Comparison of ENCODE assay signal across 19 cellular contexts in the genomic region with DNA sequence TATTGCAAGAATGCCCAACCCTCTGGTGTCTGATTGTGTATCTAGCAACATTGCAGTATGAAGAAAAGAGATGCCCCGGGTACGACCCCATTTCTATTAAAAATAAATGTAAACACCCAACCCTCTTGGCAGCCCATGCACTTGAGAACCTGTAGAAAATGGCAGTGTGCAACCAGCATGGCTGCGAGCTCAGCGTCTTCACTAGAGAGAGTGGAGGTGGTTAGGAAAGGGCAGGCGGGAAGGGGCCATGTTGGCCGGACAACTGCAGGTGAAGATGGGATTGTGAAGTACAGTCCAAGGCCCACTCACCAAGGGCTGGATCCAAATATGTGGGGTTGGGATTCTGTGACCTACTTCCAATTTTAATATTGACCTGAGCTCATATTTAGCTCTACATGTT. TPM values are rescaled to one million over a fixed set of nuclear protein-coding genes. Genes with fewer than 3 reads are reported as not detected.
A peak's percentile ranks its signal among the peaks of the same experiment; 100 is the strongest.
DNase-seq lines count a peak whose midpoint lies in the region; ATAC-seq and TF ChIP-seq lines count a peak whose summit lies in the region.
"Had no signal": no experiment of that assay in that cellular context is flagged by ENCODE, and none has a peak within 500 bp of the region (broad histone marks: within the 10 kb centered on the region; RNA-seq: fewer than 3 reads in every experiment).

No MANE protein-coding gene starts in this region.

- no peak for TF ChIP-seq POLR2A in esophagus muscularis mucosa (IDR thresholded peaks at IDR 0.05; ENCODE audit: low read depth)

- H3K9me3 ChIP-seq in esophagus muscularis mucosa (no peaks in the 10 kb centered on the region), neuronal stem cell (replicated peaks in 1 of 2; ENCODE audit: control insufficient read depth in 2 of 2, insufficient read depth in 1 of 2, low read depth in 1 of 2, low read length in 2 of 2) (no peaks in the 10 kb centered on the region)
- H3K9me3 ChIP-seq: A549, Caco-2 had no signal

- no peaks in the 10 kb centered on the region for H3K9me2 ChIP-seq in GM23338 (ENCODE audit: insufficient read depth)

- H4K91ac ChIP-seq in neuronal stem cell (ENCODE audit: low read depth, low read length, poor library complexity): no peak overlapping the region

- H3K4me1 ChIP-seq in GM23338 (ENCODE audit: insufficient read depth) (no peaks in the 10 kb centered on the region), esophagus muscularis mucosa (peaks cover 23 to 62% (median 49%) of the 10 kb centered on the region in 4 donors), neuronal stem cell (ENCODE audit: control insufficient read depth in 2 of 2, insufficient read depth in 1 of 2, low read depth in 1 of 2, low read length in 2 of 2) (peaks cover 0 to 2% of the 10 kb centered on the region in 2 donors)

- no peaks in the 10 kb centered on the region for H3F3A ChIP-seq in GM23338 (replicated peaks; ENCODE audit: low read depth)

- no peak overlapping the region for H3K4me3 Mint-ChIP-seq in GM23338
- no peak overlapping the region for H3K4me3 Mint-ChIP-seq in activated CD4-positive, alpha-beta T cell treated with anti-CD3 and anti-CD28 coated beads, Interleukin-2, amount 10 ng/mL, durations not matched to agents 7 days and 5 days
- H3K4me3 Mint-ChIP-seq: B cell; CD4-positive, alpha-beta T cell; CD8-positive, alpha-beta T cell had no signal

- H2BK12ac ChIP-seq in neuronal stem cell (ENCODE audit: low read length): no peak overlapping the region

- no peak overlapping the region for H3K4me2 ChIP-seq in GM23338
- no peak overlapping the region for H3K4me2 ChIP-seq in neuronal stem cell (ENCODE audit: insufficient read depth, low read length, poor library complexity, severe bottlenecking)
- H3K4me2 ChIP-seq: A549; BLaER1 treated with 17β-estradiol and CSF1 and Interleukin-3, amounts not matched to agents 10 nM and 100 nM had no signal

- H3K27me3 Mint-ChIP-seq in GM23338 (ENCODE audit: insufficient read depth, low read depth, poor library complexity): peaks cover 8% of the 10 kb centered on the region
- H3K27me3 Mint-ChIP-seq in activated CD4-positive, alpha-beta T cell treated with anti-CD3 and anti-CD28 coated beads, Interleukin-2, amount 10 ng/mL, durations not matched to agents 7 days and 5 days: no peaks in the 10 kb centered on the region
- H3K27me3 Mint-ChIP-seq: B cell; CD4-positive, alpha-beta T cell had no signal

- H2BK120ac ChIP-seq in neuronal stem cell (ENCODE audit: low read depth, low read length): no peak overlapping the region

- H4K8ac ChIP-seq in neuronal stem cell (ENCODE audit: low read depth, low read length): no peak overlapping the region

- 0 out of 2 replicates have a peak overlapping the region, but pooled peaks have one; percentile 30 for H3K27ac ChIP-seq in GM23338 (ENCODE audit: low read depth)
- H3K27ac ChIP-seq in esophagus muscularis mucosa (replicated peaks in 1 of 4): peak overlapping the region; percentile 84 to 90 (median 89)
- no peak overlapping the region for H3K27ac ChIP-seq in neuronal stem cell (replicated peaks; ENCODE audit: low read length)
- H3K27ac ChIP-seq: BLaER1 treated with 17β-estradiol and CSF1 and Interleukin-3, amounts not matched to agents 10 nM and 100 nM; C4-2B had no signal

- no peak overlapping the region; the same call in 1 of the 2 replicates for H3K27ac Mint-ChIP-seq in GM23338
- H3K27ac Mint-ChIP-seq in activated CD4-positive, alpha-beta T cell treated with anti-CD3 and anti-CD28 coated beads, Interleukin-2, amount 10 ng/mL, durations not matched to agents 7 days and 5 days: no peak overlapping the region
- H3K27ac Mint-ChIP-seq: B cell; CD4-positive, alpha-beta T cell; CD8-positive, alpha-beta T cell had no signal

- WGBS in esophagus muscularis mucosa: 87% methylated on average over 6 of the region's 6 CpGs
- WGBS in neuronal stem cell (ENCODE audit: extremely low coverage in 2 of 2, insufficient read length in 2 of 2, insufficient replicate concordance in 1 of 2), 2 donors: no CpG with 5 or more reads among the region's 6 CpGs

- H3K4me3 ChIP-seq in GM23338: no peak overlapping the region
- no peak overlapping the region for H3K4me3 ChIP-seq in esophagus muscularis mucosa
- no peak overlapping the region for H3K4me3 ChIP-seq in neuronal stem cell (ENCODE audit: low read length in 2 of 2)
- no peak overlapping the region for H3K4me3 ChIP-seq in H7 (ENCODE audit: insufficient read depth, low read depth, low read length)
- H3K4me3 ChIP-seq: A549; BLaER1 treated with 17β-estradiol and CSF1 and Interleukin-3, amounts not matched to agents 10 nM and 100 nM had no signal

- H2BK15ac ChIP-seq in neuronal stem cell (ENCODE audit: low read length): no peak overlapping the region

- H3K23ac ChIP-seq in neuronal stem cell (ENCODE audit: low read depth, low read length, poor library complexity): no peak overlapping the region

- no peak overlapping the region for H2AK5ac ChIP-seq in neuronal stem cell (ENCODE audit: low read depth, low read length)

- H3K4ac ChIP-seq in neuronal stem cell (ENCODE audit: low read length): no peak overlapping the region

- H3K18ac ChIP-seq in neuronal stem cell (ENCODE audit: low read length): peak overlapping the region; percentile 45

- TF ChIP-seq CTCF in GM23338 (conservative IDR thresholded peaks at IDR 0.05; ENCODE audit: low read depth in 2 of 2) (no peak), esophagus muscularis mucosa (IDR thresholded peaks at IDR 0.05) (no peak)

- DNase-seq in GM23338 (ENCODE audit: low spot score) (no peak), esophagus muscularis mucosa (ENCODE audit: extremely low spot score) (no peak), mesenteric fat pad (ENCODE audit: low spot score) (peak; percentile 73), neuronal stem cell (ENCODE audit: low spot score) (no peak), NCI-H146 (lab: John Stamatoyannopoulos, UW) (no peak), H7 (no peak)
- no peak for DNase-seq in stimulated activated CD4-positive, alpha-beta T cell treated with anti-CD3 and anti-CD28 coated beads, Interleukin-4, amount 100 ng/mL, for 24 hours
- no peak for DNase-seq in activated CD4-positive, alpha-beta T cell treated with anti-CD3 and anti-CD28 coated beads, Interleukin-2, amount 10 ng/mL, durations not matched to agents 7 days and 5 days
- DNase-seq: AML-193; Caco-2; Calu3; CD4-positive, alpha-beta T cell; CD8-positive, alpha-beta T cell; DMS79 treated with DMSO at 0.1 percent for 48 hours; GF-D8 had no signal

- no peak for ATAC-seq in GM23338
- ATAC-seq: A549; CD8-positive, alpha-beta T cell had no signal

- H4K20me1 ChIP-seq in GM23338 (replicated peaks; ENCODE audit: insufficient read depth): 0 out of 2 replicates have a peak, but pooled peaks cover 6% of the 10 kb centered on the region

- H3K36me3 ChIP-seq in GM23338 (ENCODE audit: insufficient read depth): peaks cover 12% of the 10 kb centered on the region
- H3K36me3 ChIP-seq in esophagus muscularis mucosa: peaks cover 1 to 25% (median 18%) of the 10 kb centered on the region in 4 donors
- H3K36me3 ChIP-seq in neuronal stem cell (replicated peaks in 1 of 2; ENCODE audit: control insufficient read depth in 2 of 2, insufficient read depth in 2 of 2, low read length in 2 of 2): peaks cover 13 to 32% of the 10 kb centered on the region in 2 donors
- peaks cover under 1% of the 10 kb centered on the region; the same call in 1 of the 2 replicates for H3K36me3 ChIP-seq in H7 (replicated peaks; ENCODE audit: control insufficient read depth, insufficient read depth, low read length)

- no peak for TF ChIP-seq EP300 in esophagus muscularis mucosa (IDR thresholded peaks at IDR 0.05)

- POLR2A ChIA-PET in activated CD4-positive, alpha-beta T cell treated with anti-CD3 and anti-CD28 coated beads, Interleukin-2, amount 10 ng/mL, durations not matched to agents 7 days and 5 days (lab: Charles Lee): interaction anchor here (0.6 kb wide), 1 partner anchor 16 kb away, joined by 3 read pairs; a partner anchor contains a TSS

- no peak overlapping the region for H3K9ac ChIP-seq in neuronal stem cell (ENCODE audit: low read depth, low read length, poor library complexity)
- H3K9ac ChIP-seq: BLaER1 treated with 17β-estradiol and CSF1 and Interleukin-3, amounts not matched to agents 10 nM and 100 nM had no signal

- peaks cover 3% of the 10 kb centered on the region; the same call in 2 of the 3 replicates for H3K9me3 Mint-ChIP-seq in GM23338
- H3K9me3 Mint-ChIP-seq in activated CD4-positive, alpha-beta T cell treated with anti-CD3 and anti-CD28 coated beads, Interleukin-2, amount 10 ng/mL, durations not matched to agents 7 days and 5 days: no peaks in the 10 kb centered on the region
- H3K9me3 Mint-ChIP-seq: CD4-positive, alpha-beta T cell; CD8-positive, alpha-beta T cell had no signal

- peaks cover 57% of the 10 kb centered on the region for H3K36me3 Mint-ChIP-seq in GM23338 (ENCODE audit: low read depth)
- H3K36me3 Mint-ChIP-seq in activated CD4-positive, alpha-beta T cell treated with anti-CD3 and anti-CD28 coated beads, Interleukin-2, amount 10 ng/mL, durations not matched to agents 7 days and 5 days (ENCODE audit: low read depth): peaks cover 53% of the 10 kb centered on the region

- intact Hi-C loops in esophagus muscularis mucosa (cut with DNase I): no loop called here

- no peaks in the 10 kb centered on the region for H3K79me1 ChIP-seq in neuronal stem cell (ENCODE audit: low read depth, low read length)

- no peaks in the 10 kb centered on the region for H3K79me2 ChIP-seq in GM23338 (replicated peaks; ENCODE audit: insufficient read depth)

- CTCF ChIA-PET in activated CD4-positive, alpha-beta T cell treated with anti-CD3 and anti-CD28 coated beads, Interleukin-2, amount 10 ng/mL, durations not matched to agents 7 days and 5 days (lab: Charles Lee): interaction anchor here (0.9 to 2.1 kb wide), 5 partner anchors 12 to 35 kb away, joined by 3 to 7 read pairs (median 3); no protein-coding TSS in a partner anchor

- H3K14ac ChIP-seq in neuronal stem cell (ENCODE audit: low read length): no peak overlapping the region

- H3K4me1 Mint-ChIP-seq in GM23338: peaks cover 2% of the 10 kb centered on the region; the same call in 2 of the 3 replicates
- H3K4me1 Mint-ChIP-seq in activated CD4-positive, alpha-beta T cell treated with anti-CD3 and anti-CD28 coated beads, Interleukin-2, amount 10 ng/mL, durations not matched to agents 7 days and 5 days: peaks cover 23% of the 10 kb centered on the region

- H2AFZ ChIP-seq in GM23338 (no peak overlapping the region), neuronal stem cell (ENCODE audit: low read length) (no peak overlapping the region)

- no peaks in the 10 kb centered on the region for H3K27me3 ChIP-seq in GM23338 (ENCODE audit: insufficient read depth)
- H3K27me3 ChIP-seq in esophagus muscularis mucosa: no peaks in the 10 kb centered on the region
- no peaks in the 10 kb centered on the region for H3K27me3 ChIP-seq in neuronal stem cell (ENCODE audit: control insufficient read depth in 3 of 3, insufficient read depth in 3 of 3, low read depth in 1 of 3, low read length in 3 of 3)
- no peaks in the 10 kb centered on the region for H3K27me3 ChIP-seq in H7 (ENCODE audit: control insufficient read depth, insufficient read depth, low read length)
- H3K27me3 ChIP-seq: BLaER1 treated with 17β-estradiol and CSF1 and Interleukin-3, amounts not matched to agents 10 nM and 100 nM had no signal

- no peak overlapping the region for H2BK5ac ChIP-seq in neuronal stem cell (ENCODE audit: low read length)

RNA-seq across cellular contexts. Expression of a gene that starts 15.9 kb away (rescaled TPM):
- 43.0 and 48.9 TPM in 2 replicates for total RNA-seq in GM23338 (2014; rRNA removed; shearing (Covaris generic))
- polyA plus RNA-seq in GM23338 (2016; fragmentation: Nextera tagmentation; extraction: Ambion mirVana): 3.6 and 4.0 TPM in 2 replicates
- total RNA-seq in esophagus muscularis mucosa (10 to 100 TPM; 19.7 to 54.2 (median 33.6) TPM), mesenteric fat pad (35.9 TPM)
- polyA plus RNA-seq in neuronal stem cell (2013, experiment 1 of 2): 19.9 TPM
- 21.0 TPM for polyA plus RNA-seq in neuronal stem cell (2013, experiment 2 of 2)
- total RNA-seq in activated CD4-positive, alpha-beta T cell treated with anti-CD3 and anti-CD28 coated beads, Interleukin-2, amount 10 ng/mL, durations not matched to agents 7 days and 5 days: 10 to 100 TPM; 40.1 to 41.0 TPM
- total RNA-seq in H7 (2014; rRNA removed; shearing (Covaris generic)): 29.7 and 34.5 TPM in 2 replicates

RNA-seq across cellular contexts. Expression of a gene that starts 16.9 kb away (rescaled TPM):
- total RNA-seq in GM23338 (2014; rRNA removed; shearing (Covaris generic)): 0.31 TPM in 1 of 2 replicates, not detected in the other
- polyA plus RNA-seq in GM23338 (2016; fragmentation: Nextera tagmentation; extraction: Ambion mirVana): 0.48 and 0.64 TPM in 2 replicates
- total RNA-seq in esophagus muscularis mucosa (10 to 100 TPM in 3 of 4 donors, 1 to 10 TPM in 1; 7.5 to 16.5 (median 14.0) TPM), mesenteric fat pad (5.1 TPM)
- polyA plus RNA-seq in neuronal stem cell (2013, experiment 1 of 2): 1.3 TPM
- 1.2 TPM for polyA plus RNA-seq in neuronal stem cell (2013, experiment 2 of 2)
- 1 to 10 TPM; 1.4 to 2.2 TPM for total RNA-seq in activated CD4-positive, alpha-beta T cell treated with anti-CD3 and anti-CD28 coated beads, Interleukin-2, amount 10 ng/mL, durations not matched to agents 7 days and 5 days
- 0.92 and 2.7 TPM in 2 replicates for total RNA-seq in H7 (2014; rRNA removed; shearing (Covaris generic))

RNA-seq across cellular contexts. Expression of a gene that starts 56.3 kb away (rescaled TPM):
- 4.4 and 6.5 TPM in 2 replicates for total RNA-seq in GM23338 (2014; rRNA removed; shearing (Covaris generic))
- polyA plus RNA-seq in GM23338 (2016; fragmentation: Nextera tagmentation; extraction: Ambion mirVana): 3.8 and 4.2 TPM in 2 replicates
- 1 to 10 TPM; 3.8 to 8.7 (median 6.2) TPM for total RNA-seq in esophagus muscularis mucosa
- 15.4 TPM for total RNA-seq in mesenteric fat pad
- 0.66 TPM for polyA plus RNA-seq in neuronal stem cell (2013, experiment 1 of 2)
- 0.61 TPM for polyA plus RNA-seq in neuronal stem cell (2013, experiment 2 of 2)
- total RNA-seq in activated CD4-positive, alpha-beta T cell treated with anti-CD3 and anti-CD28 coated beads, Interleukin-2, amount 10 ng/mL, durations not matched to agents 7 days and 5 days: 10 to 100 TPM; 68.7 to 73.0 TPM
- total RNA-seq in H7 (2014; rRNA removed; shearing (Covaris generic)): 5.9 and 7.8 TPM in 2 replicates
